ENCODE assay signal across 8 cellular contexts in genomic region chr22:42269407-42270177, GRCh38. TPM values are rescaled to one million over a fixed set of nuclear protein-coding genes. Genes with fewer than 3 reads are reported as not detected.
A peak's percentile ranks its signal among the peaks of the same experiment; 100 is the strongest.
DNase-seq lines count a peak whose midpoint lies in the region; ATAC-seq and TF ChIP-seq lines count a peak whose summit lies in the region.

No MANE protein-coding gene starts in this region.

- H3K4me1 Mint-ChIP-seq in activated T-cell treated with anti-CD3 and anti-CD28 coated beads, Interleukin-2, amount 50 U/mL, for 4 hours (ENCODE audit: low read depth) = peaks cover 43% of the 10 kb centered on the region
- H3K4me1 Mint-ChIP-seq in neural crest cell = peaks cover 36% of the 10 kb centered on the region

- no peaks in the 10 kb centered on the region for H3K36me3 ChIP-seq in NT2/D1 (ENCODE audit: insufficient read depth, insufficient read length, low read length)
- no peaks in the 10 kb centered on the region for H3K36me3 ChIP-seq in fibroblast of lung (ENCODE audit: control insufficient read depth, insufficient read depth, low read length)
- H3K36me3 ChIP-seq in suprapubic skin = no peaks in the 10 kb centered on the region

- no peaks in the 10 kb centered on the region for H3K27me3 ChIP-seq in NT2/D1 (ENCODE audit: insufficient read depth, insufficient read length)
- H3K27me3 ChIP-seq in fibroblast of lung (ENCODE audit: control insufficient read depth, insufficient read depth, low read length) = peaks cover 2% of the 10 kb centered on the region
- H3K27me3 ChIP-seq in suprapubic skin = no peaks in the 10 kb centered on the region

- H3K27ac ChIP-seq in fibroblast of lung (ENCODE audit: insufficient read depth, low read length) (peak overlapping the region; percentile 50), suprapubic skin (peak overlapping the region; percentile 92)

- peak overlapping the region; percentile 86 for H3K4me2 ChIP-seq in fibroblast of lung (ENCODE audit: extremely low read depth, insufficient read depth, low read length)

- peak overlapping the region; percentile 79 for H3K4me3 ChIP-seq in AG10803 (ENCODE audit: low read length)
- H3K4me3 ChIP-seq in NT2/D1 (ENCODE audit: insufficient read length, low read depth) = peak overlapping the region; percentile 75
- H3K4me3 ChIP-seq in fibroblast of lung (replicated peaks in 1 of 4; ENCODE audit: control extremely low read depth in 1 of 4, insufficient read depth in 1 of 4, low read depth in 3 of 4, low read length in 4 of 4) = peak overlapping the region; percentile 65 to 92 (median 88)
- peak overlapping the region; percentile 99 for H3K4me3 ChIP-seq in suprapubic skin

- H4K20me1 ChIP-seq in fibroblast of lung (ENCODE audit: control insufficient read depth, extremely low read depth, insufficient read depth, low read length) = no peaks in the 10 kb centered on the region

- H3K4me3 Mint-ChIP-seq in activated T-cell treated with anti-CD3 and anti-CD28 coated beads, Interleukin-2, amount 50 U/mL, for 4 hours = peak overlapping the region; percentile 97
- H3K4me3 Mint-ChIP-seq in neural crest cell = peak overlapping the region; percentile 88

- H3K27me3 Mint-ChIP-seq in activated T-cell treated with anti-CD3 and anti-CD28 coated beads, Interleukin-2, amount 50 U/mL, for 4 hours (ENCODE audit: low read depth) = no peaks in the 10 kb centered on the region
- peaks cover 3% of the 10 kb centered on the region for H3K27me3 Mint-ChIP-seq in neural crest cell (ENCODE audit: low read depth)

- TF ChIP-seq POLR2A in suprapubic skin (IDR thresholded peaks at IDR 0.05) = no peak

- no peak for TF ChIP-seq CTCF in AG10803 (conservative IDR thresholded peaks at IDR 0.05; ENCODE audit: low read length)
- no peak for TF ChIP-seq CTCF in fibroblast of lung (conservative IDR thresholded peaks at IDR 0.05 in 1 of 2, IDR thresholded peaks at IDR 0.05 in 1 of 2; ENCODE audit: low read depth in 1 of 2, low read length in 2 of 2)
- peak; percentile 32 for TF ChIP-seq CTCF in neural crest cell (conservative IDR thresholded peaks at IDR 0.05)
- no peak for TF ChIP-seq CTCF in suprapubic skin (IDR thresholded peaks at IDR 0.05)

- ATAC-seq in GM18909 (IDR thresholded peaks at IDR 0.05; ENCODE audit: poor library complexity, unreplicated experiment) = peak; percentile 51
- ATAC-seq in HG03135 (IDR thresholded peaks at IDR 0.05; ENCODE audit: unreplicated experiment) = peak; percentile 38
- peak; percentile 70 to 73 for ATAC-seq in activated T-cell treated with anti-CD3 and anti-CD28 coated beads, Interleukin-2, amount 50 U/mL, for 4 hours

- H3K9ac ChIP-seq in NT2/D1 (ENCODE audit: insufficient read length, low read depth) (peak overlapping the region; percentile 86), fibroblast of lung (ENCODE audit: insufficient read depth, low read length) (peak overlapping the region; percentile 74)

- WGBS in suprapubic skin = 0% methylated on average over 13 of the region's 70 CpGs

- H2AFZ ChIP-seq in fibroblast of lung (ENCODE audit: low read length) = peak overlapping the region; percentile 8

- H3K36me3 Mint-ChIP-seq in activated T-cell treated with anti-CD3 and anti-CD28 coated beads, Interleukin-2, amount 50 U/mL, for 4 hours (ENCODE audit: insufficient read depth) = no peaks in the 10 kb centered on the region
- no peaks in the 10 kb centered on the region for H3K36me3 Mint-ChIP-seq in neural crest cell (ENCODE audit: low read depth)

- H3K4me1 ChIP-seq in NT2/D1 (ENCODE audit: insufficient read depth, insufficient read length) (peaks cover 9% of the 10 kb centered on the region), fibroblast of lung (ENCODE audit: control insufficient read depth, extremely low read depth, insufficient read depth, low read length) (peaks cover 4% of the 10 kb centered on the region), suprapubic skin (peaks cover 27% of the 10 kb centered on the region)

- no peaks in the 10 kb centered on the region for H3K9me3 Mint-ChIP-seq in activated T-cell treated with anti-CD3 and anti-CD28 coated beads, Interleukin-2, amount 50 U/mL, for 4 hours
- H3K9me3 Mint-ChIP-seq in neural crest cell = no peaks in the 10 kb centered on the region

- DNase-seq in AG10803 (ENCODE audit: low read depth) = no peak
- no peak for DNase-seq in NT2/D1 (ENCODE audit: low read depth, low spot score)
- DNase-seq in activated T-cell treated with anti-CD3 and anti-CD28 coated beads, Interleukin-2, amount 50 U/mL, for 4 hours = peak; percentile 60
- no peak for DNase-seq in fibroblast of lung (ENCODE audit: low read depth in 2 of 2)
- peak; percentile 40 for DNase-seq in neural crest cell (ENCODE audit: low read depth, low spot score)
- DNase-seq in suprapubic skin (ENCODE audit: low spot score in 2 of 2) = peak in 1 of 2 donors; percentile 77

- no peak for TF ChIP-seq EP300 in suprapubic skin (IDR thresholded peaks at IDR 0.05)

- H3K9me3 ChIP-seq in NT2/D1 (ENCODE audit: insufficient read depth, low read length) (no peaks in the 10 kb centered on the region), fibroblast of lung (ENCODE audit: control insufficient read depth, insufficient read depth, low read depth, low read length) (no peaks in the 10 kb centered on the region), suprapubic skin (no peaks in the 10 kb centered on the region)

- H3K79me2 ChIP-seq in fibroblast of lung (ENCODE audit: control insufficient read depth, insufficient read depth, low read length) = peaks cover 47% of the 10 kb centered on the region

- H3K27ac Mint-ChIP-seq in neural crest cell (ENCODE audit: unreplicated experiment) = no peak overlapping the region

RNA-seq across cellular contexts. Expression of gene TCF20, which starts 0.9 kb away (rescaled TPM):
- 10 to 100 TPM; 68.1 to 74.4 (median 69.9) TPM for total RNA-seq in activated T-cell treated with anti-CD3 and anti-CD28 coated beads, Interleukin-2, amount 50 U/mL, for 4 hours
- total RNA-seq in fibroblast of lung = 21.3 and 25.4 TPM in 2 replicates
- polyA plus RNA-seq in fibroblast of lung = 11.8 and 12.0 TPM in 2 replicates
- polyA plus RNA-seq in fibroblast of lung (2012) = 8.3 and 9.9 TPM in 2 replicates
- 20.0 and 21.5 TPM in 2 replicates for polyA minus RNA-seq in fibroblast of lung (ENCODE audit: low replicate concordance)
- 65.0 and 67.5 TPM in 2 replicates for total RNA-seq in neural crest cell
- 10 to 100 TPM; 56.4 to 72.8 (median 68.4) TPM for total RNA-seq in suprapubic skin

Comparison
In these comparisons a context has a peak if more than half of its experiments do, and no peak if none do; other contexts are left out.
1. DNase-seq: peak in activated T-cell treated with anti-CD3 and anti-CD28 coated beads, Interleukin-2, amount 50 U/mL, for 4 hours (single experiment) and neural crest cell (single experiment); none in AG10803 (single experiment), NT2/D1 (single experiment) and fibroblast of lung (0 of 2).
2. Peak in every context shown above with its lines, with median percentiles within 50 percentile points of each other: H3K4me3 ChIP-seq and ATAC-seq.